ENCODE assay signal across 9 cellular contexts in genomic region chr2:232633413-232634318, GRCh38. TPM values are rescaled to one million over a fixed set of nuclear protein-coding genes. Genes with fewer than 3 reads are reported as not detected.
DNase-seq lines count a peak whose midpoint lies in the region; ATAC-seq, FAIRE-seq and TF ChIP-seq lines count a peak whose summit lies in the region.
"Had no signal": no experiment of that assay in that cellular context is flagged by ENCODE, and none has a peak within 500 bp of the region (broad histone marks: within the 10 kb centered on the region; RNA-seq: fewer than 3 reads in every experiment).

TSS of gene EFHD1 (plus strand) at chr2:232633604. CDS start at chr2:232633705, 101 bp downstream.

- FAIRE-seq in pancreas (lab: Jason Lieb, UNC): no peak
- FAIRE-seq: GM18507 had no signal

- peaks cover 42% of the 10 kb centered on the region for H3K27me3 Mint-ChIP-seq in HFFc6 (ENCODE audit: insufficient read depth)

- WGBS in adipose tissue, 3 donors: 1 to 3% (median 1%) methylated on average over 82 to 101 of the region's 101 CpGs
- WGBS in heart right ventricle, 2 donors: 0 to 1% methylated on average over 94 to 101 of the region's 101 CpGs
- 3 to 4% methylated on average over 73 to 101 of the region's 101 CpGs for WGBS in pancreas, 2 donors

- H3K9me3 Mint-ChIP-seq in HFFc6: no peaks in the 10 kb centered on the region

- no peak for TF ChIP-seq CTCF in HFFc6 (IDR thresholded peaks at IDR 0.05)
- no peak for TF ChIP-seq CTCF in heart right ventricle (IDR thresholded peaks at IDR 0.05)
- no peak for TF ChIP-seq CTCF in pancreas (IDR thresholded peaks at IDR 0.05)
- TF ChIP-seq CTCF in tibial artery (IDR thresholded peaks at IDR 0.05): no peak

- H3K4me3 ChIP-seq in SK-N-MC: peak within 1 kb of the TSS; percentile 91
- H3K4me3 ChIP-seq in heart right ventricle: peak within 1 kb of the TSS; percentile 39 to 78 (median 72)
- H3K4me3 ChIP-seq in pancreas: peak within 1 kb of the TSS; percentile 22 to 61 (median 52)
- peak within 1 kb of the TSS; percentile 77 to 96 for H3K4me3 ChIP-seq in tibial artery

- peak within 1 kb of the TSS; percentile 78 for H3K9ac ChIP-seq in SK-N-MC (ENCODE audit: insufficient read length)

- intact Hi-C loops in heart right ventricle (cut with DNase I): no loop called here
- intact Hi-C loops in pancreas (cut with DNase I): no loop called here
- intact Hi-C loops in tibial artery (cut with DNase I; ENCODE audit: low total_unique reads): no loop called here

- H3K27ac ChIP-seq in SK-N-MC: no peak within 1 kb of the TSS
- H3K27ac ChIP-seq in adipose tissue (ENCODE audit: low read depth, low read length): no peak within 1 kb of the TSS
- H3K27ac ChIP-seq in heart right ventricle: peak within 1 kb of the TSS; percentile 46 to 90 (median 78)
- H3K27ac ChIP-seq in pancreas: no peak within 1 kb of the TSS
- peak within 1 kb of the TSS; percentile 90 to 93 for H3K27ac ChIP-seq in tibial artery

- H3K36me3 Mint-ChIP-seq in HFFc6 (ENCODE audit: low read depth): no peaks in the 10 kb centered on the region

- peak within 1 kb of the TSS; percentile 65 for H3K4me3 Mint-ChIP-seq in HFFc6

- no peak within 1 kb of the TSS for H3K27ac Mint-ChIP-seq in HFFc6

- peak; percentile 55 for DNase-seq in AG08395 (ENCODE audit: low spot score)
- no peak for DNase-seq in HFFc6
- DNase-seq in SK-N-MC (ENCODE audit: low read depth, low spot score): no peak
- DNase-seq in heart right ventricle: peak; percentile 81 to 84
- DNase-seq in pancreas: peak; percentile 33 to 83 (median 62)
- peak; percentile 82 to 93 for DNase-seq in tibial artery

- no peaks in the 10 kb centered on the region for H3K9me3 ChIP-seq in SK-N-MC (ENCODE audit: low read depth, low read length)
- H3K9me3 ChIP-seq in heart right ventricle: no peaks in the 10 kb centered on the region
- no peaks in the 10 kb centered on the region for H3K9me3 ChIP-seq in pancreas
- no peaks in the 10 kb centered on the region for H3K9me3 ChIP-seq in tibial artery

- peaks cover 13% of the 10 kb centered on the region for H3K4me1 Mint-ChIP-seq in HFFc6 (ENCODE audit: low read depth)

- ATAC-seq in heart right ventricle: peak; percentile 82 to 92 (median 86)
- peak; percentile 85 to 97 (median 88) for ATAC-seq in pancreas
- ATAC-seq in GM19467 (IDR thresholded peaks at IDR 0.05; ENCODE audit: unreplicated experiment): no peak

- H3K4me1 ChIP-seq in heart right ventricle: peaks cover 0 to 56% (median 24%) of the 10 kb centered on the region in 9 donors
- peaks cover 0 to 4% (median 0%) of the 10 kb centered on the region in 3 donors for H3K4me1 ChIP-seq in pancreas
- H3K4me1 ChIP-seq in tibial artery: peaks cover 0 to 63% (median 37%) of the 10 kb centered on the region in 4 donors

- H3K36me3 ChIP-seq in SK-N-MC (ENCODE audit: insufficient read depth, low read length): no peaks in the 10 kb centered on the region
- H3K36me3 ChIP-seq in heart right ventricle: no peaks in the 10 kb centered on the region
- H3K36me3 ChIP-seq in pancreas: no peaks in the 10 kb centered on the region
- H3K36me3 ChIP-seq in tibial artery: no peaks in the 10 kb centered on the region

- H3K27me3 ChIP-seq in heart right ventricle (peaks cover 0 to 72% (median 31%) of the 10 kb centered on the region in 7 donors), pancreas (peaks cover 0 to 15% (median 5%) of the 10 kb centered on the region in 4 donors), tibial artery (no peaks in the 10 kb centered on the region)

RNA-seq across cellular contexts. Expression of gene EFHD1, which starts in this region (rescaled TPM):
- total RNA-seq in HFFc6 (2021; fragmentation: NEBNext Ultra II Directional; extraction: Animal tissue kit (Norgen Biotek cat#: 25700)): 1 to 10 TPM; 2.0 to 3.4 (median 2.9) TPM
- polyA plus RNA-seq in adipose tissue (10 to 100 TPM in 2 of 3 donors, 1 to 10 TPM in 1; 2.6 to 59.5 (median 18.9) TPM), heart right ventricle (10 to 100 TPM; 11.7 to 36.2 TPM), pancreas (1 to 10 TPM; 3.8 to 4.8 TPM)
- total RNA-seq in heart right ventricle (10 to 100 TPM in 9 of 10 donors, 1 to 10 TPM in 1; 8.1 to 33.8 (median 19.5) TPM), pancreas (1 to 10 TPM in 3 of 6 donors, under 1 TPM in 3; 0.31 to 1.7 (median 1.1) TPM)

Comparison
In these comparisons a context has a peak if more than half of its experiments do, and no peak if none do; other contexts are left out.
1. DNase-seq: peak in AG08395 (single experiment), heart right ventricle (2 of 2), pancreas (6 of 6) and tibial artery (2 of 2); none in HFFc6 (single experiment) and SK-N-MC (single experiment).
2. H3K27ac ChIP-seq: peak in heart right ventricle (10 of 10) and tibial artery (2 of 2); none in SK-N-MC (single experiment), adipose tissue (single experiment) and pancreas (0 of 4).
3. Peak in every context shown above with its lines, with median percentiles within 50 percentile points of each other: H3K4me3 ChIP-seq.